Comparison of ENCODE assay signal across 26 cellular contexts in the genomic region with DNA sequence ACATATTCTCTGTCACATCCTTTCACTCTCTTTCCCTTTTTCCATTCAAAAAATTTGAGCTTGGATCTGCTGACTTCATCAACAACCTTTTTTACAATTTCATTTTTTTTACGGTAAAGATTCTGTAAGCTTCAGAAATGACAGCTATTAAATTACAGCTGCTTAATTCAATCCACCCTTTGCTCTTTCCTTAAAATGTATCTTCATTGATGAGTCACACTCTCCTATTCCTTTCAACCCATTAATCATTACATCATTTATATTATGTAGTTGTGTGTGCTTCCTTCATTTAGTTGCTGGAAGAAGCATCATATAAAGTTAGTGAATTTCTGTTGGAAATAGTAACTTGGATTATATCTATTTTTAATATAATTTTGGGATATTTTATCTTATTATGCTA.
DNase-seq lines count a peak whose midpoint lies in the region; ATAC-seq, FAIRE-seq and TF ChIP-seq lines count a peak whose summit lies in the region.
"Had no signal": no experiment of that assay in that cellular context is flagged by ENCODE, and none has a peak within 500 bp of the region (broad histone marks: within the 10 kb centered on the region; RNA-seq: fewer than 3 reads in every experiment).

No MANE protein-coding gene starts in this region.

- TF ChIP-seq CTCF in HEK293 (tag by site-specific recombination; IDR thresholded peaks at IDR 0.05) (no peak), foreskin keratinocyte (conservative IDR thresholded peaks at IDR 0.05) (no peak), kidney (IDR thresholded peaks at IDR 0.05; ENCODE audit: borderline replicate concordance, extremely low read depth, insufficient read depth) (no peak)

- CTCF ChIA-PET in HEK293 (lab: Yijun Ruan, JAX): no interaction called here

- POLR2A ChIA-PET in HEK293 (lab: Yijun Ruan, JAX): no interaction called here

- H3K4me3 ChIP-seq in HEK293 (ENCODE audit: low read depth, low read length) (no peak overlapping the region), kidney (ENCODE audit: low read length in 2 of 2) (no peak overlapping the region)
- H3K4me3 ChIP-seq: GM12878, HAP-1, PC-9 had no signal

- H3K4me1 ChIP-seq in HEK293 (ENCODE audit: control insufficient read depth, insufficient read depth, low read length) (no peaks in the 10 kb centered on the region), foreskin keratinocyte (no peaks in the 10 kb centered on the region), kidney (ENCODE audit: control insufficient read depth in 1 of 2, insufficient read depth in 1 of 2, low read depth in 1 of 2, low read length in 2 of 2) (no peaks in the 10 kb centered on the region)
- H3K4me1 ChIP-seq: HAP-1 had no signal

- DNase-seq in DMS53 (lab: John Stamatoyannopoulos, UW) (peak; percentile 27), DMS53 treated with DMSO at 0.1 percent for 48 hours (lab: John Stamatoyannopoulos, UW; ENCODE audit: unreplicated experiment) (no peak), foreskin keratinocyte (peak in 1 of 2 donors; percentile 41), kidney (no peak), DMS 273 (lab: John Stamatoyannopoulos, UW; ENCODE audit: unreplicated experiment) (no peak), NOMO-1 treated with dmso at 0.1 percent for 144 hours (lab: John Stamatoyannopoulos, UW; ENCODE audit: unreplicated experiment) (no peak)
- DNase-seq: ACHN; GDM1; GOT3; NCI-H1048; NCI-H1417 treated with DMSO at 0.1 percent for 48 hours; NCI-H1694 treated with DMSO at 0.1 percent for 48 hours; NCI-H2081; NCI-H446; NCI-H524 treated with DMSO at 0.1 percent for 48 hours; NCI-H82; NK-92 treated with Interleukin-12 subunit alpha and Interleukin-12 subunit beta, amount 100 ng/mL, for 24 hours; PC-9; RPMI8226; SHP77; SW 1271 had no signal

- FAIRE-seq in kidney (lab: Jason Lieb, UNC): no peak
- FAIRE-seq: GM12878 had no signal

- H3K27ac ChIP-seq in HEK293 (ENCODE audit: extremely low read depth, low read depth, low read length) (no peak overlapping the region), foreskin keratinocyte (no peak overlapping the region), kidney (ENCODE audit: low read depth in 2 of 2, low read length in 2 of 2) (no peak overlapping the region)
- H3K27ac ChIP-seq: 22Rv1, PC-9 had no signal

- ATAC-seq in SK-N-SH treated with all-trans-retinoic acid at 6 μM for 48 hours: peak; percentile 82
- ATAC-seq in foreskin keratinocyte: peak; percentile 77
- ATAC-seq: GM12878 had no signal

- no peak overlapping the region for H3K9ac ChIP-seq in kidney (ENCODE audit: low read length in 2 of 2)

- intact Hi-C loops in kidney (cut with DNase I): no loop called here

- H3K36me3 ChIP-seq in HEK293 (ENCODE audit: control insufficient read depth in 2 of 2, insufficient read depth in 1 of 2, low read length in 2 of 2) (no peaks in the 10 kb centered on the region), kidney (ENCODE audit: control insufficient read depth in 1 of 2, insufficient read depth in 2 of 2, low read length in 2 of 2) (no peaks in the 10 kb centered on the region)
- H3K36me3 ChIP-seq: HAP-1 had no signal

- no peaks in the 10 kb centered on the region for H3K9me3 ChIP-seq in HEK293 (ENCODE audit: control insufficient read depth, insufficient read depth, low read depth, low read length)
- no peaks in the 10 kb centered on the region for H3K9me3 ChIP-seq in kidney (ENCODE audit: control insufficient read depth in 1 of 2, low read length in 2 of 2)
- H3K9me3 ChIP-seq: HAP-1 had no signal

- no peaks in the 10 kb centered on the region for H3K27me3 ChIP-seq in foreskin keratinocyte

TF ChIP-seq in HEK293, 187 proteins besides CTCF, POLR2A, EP300 and RAD21:
- TF ChIP-seq MZF1 (tag by site-specific recombination; IDR thresholded peaks at IDR 0.05; ENCODE audit: borderline replicate concordance): no peak
- TF ChIP-seq ZNF112 (tag by site-specific recombination; IDR thresholded peaks at IDR 0.05): no peak
- no peak for TF ChIP-seq ZNF830 (tag by site-specific recombination; IDR thresholded peaks at IDR 0.05; ENCODE audit: low read depth)
- no peak for TF ChIP-seq SP2 (tag by site-specific recombination; IDR thresholded peaks at IDR 0.05)
- TF ChIP-seq, protein P1, sequence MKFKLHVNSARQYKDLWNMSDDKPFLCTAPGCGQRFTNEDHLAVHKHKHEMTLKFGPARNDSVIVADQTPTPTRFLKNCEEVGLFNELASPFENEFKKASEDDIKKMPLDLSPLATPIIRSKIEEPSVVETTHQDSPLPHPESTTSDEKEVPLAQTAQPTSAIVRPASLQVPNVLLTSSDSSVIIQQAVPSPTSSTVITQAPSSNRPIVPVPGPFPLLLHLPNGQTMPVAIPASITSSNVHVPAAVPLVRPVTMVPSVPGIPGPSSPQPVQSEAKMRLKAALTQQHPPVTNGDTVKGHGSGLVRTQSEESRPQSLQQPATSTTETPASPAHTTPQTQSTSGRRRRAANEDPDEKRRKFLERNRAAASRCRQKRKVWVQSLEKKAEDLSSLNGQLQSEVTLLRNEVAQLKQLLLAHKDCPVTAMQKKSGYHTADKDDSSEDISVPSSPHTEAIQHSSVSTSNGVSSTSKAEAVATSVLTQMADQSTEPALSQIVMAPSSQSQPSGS (tag by site-specific recombination; IDR thresholded peaks at IDR 0.05; ENCODE audit: low read depth): peak; percentile 75; the same call in 1 of the 2 replicates
- no peak for TF ChIP-seq ZNF530 (tag by site-specific recombination; IDR thresholded peaks at IDR 0.05; ENCODE audit: low read depth)
- no peak for TF ChIP-seq ZNF239 (tag by site-specific recombination; IDR thresholded peaks at IDR 0.05)
- no peak for TF ChIP-seq ZNF426 (tag by site-specific recombination; IDR thresholded peaks at IDR 0.05)

TF ChIP-seq in SK-N-SH treated with all-trans-retinoic acid at 6 μM for 48 hours, 23 proteins besides CTCF, POLR2A, EP300 and RAD21:
- TF ChIP-seq ARNTL (CRISPR knock-in tag; IDR thresholded peaks at IDR 0.05; ENCODE audit: borderline replicate concordance, low read depth) (no peak), TOX (CRISPR knock-in tag; IDR thresholded peaks at IDR 0.05; ENCODE audit: borderline replicate concordance) (peak; percentile 62; the same call in 1 of the 2 replicates), GLIS3 (CRISPR knock-in tag; IDR thresholded peaks at IDR 0.05) (no peak), ISL1 (CRISPR knock-in tag; IDR thresholded peaks at IDR 0.05) (peak; percentile 88), ZC3H10 (CRISPR knock-in tag; IDR thresholded peaks at IDR 0.05) (peak; percentile 64; the same call in 1 of the 2 replicates)
- TF ChIP-seq, protein P2, sequence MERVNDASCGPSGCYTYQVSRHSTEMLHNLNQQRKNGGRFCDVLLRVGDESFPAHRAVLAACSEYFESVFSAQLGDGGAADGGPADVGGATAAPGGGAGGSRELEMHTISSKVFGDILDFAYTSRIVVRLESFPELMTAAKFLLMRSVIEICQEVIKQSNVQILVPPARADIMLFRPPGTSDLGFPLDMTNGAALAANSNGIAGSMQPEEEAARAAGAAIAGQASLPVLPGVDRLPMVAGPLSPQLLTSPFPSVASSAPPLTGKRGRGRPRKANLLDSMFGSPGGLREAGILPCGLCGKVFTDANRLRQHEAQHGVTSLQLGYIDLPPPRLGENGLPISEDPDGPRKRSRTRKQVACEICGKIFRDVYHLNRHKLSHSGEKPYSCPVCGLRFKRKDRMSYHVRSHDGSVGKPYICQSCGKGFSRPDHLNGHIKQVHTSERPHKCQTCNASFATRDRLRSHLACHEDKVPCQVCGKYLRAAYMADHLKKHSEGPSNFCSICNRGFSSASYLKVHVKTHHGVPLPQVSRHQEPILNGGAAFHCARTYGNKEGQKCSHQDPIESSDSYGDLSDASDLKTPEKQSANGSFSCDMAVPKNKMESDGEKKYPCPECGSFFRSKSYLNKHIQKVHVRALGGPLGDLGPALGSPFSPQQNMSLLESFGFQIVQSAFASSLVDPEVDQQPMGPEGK (CRISPR knock-in tag; IDR thresholded peaks at IDR 0.05; ENCODE audit: borderline replicate concordance): peak; percentile 35; the same call in 1 of the 2 replicates
- TF ChIP-seq, protein P3, sequence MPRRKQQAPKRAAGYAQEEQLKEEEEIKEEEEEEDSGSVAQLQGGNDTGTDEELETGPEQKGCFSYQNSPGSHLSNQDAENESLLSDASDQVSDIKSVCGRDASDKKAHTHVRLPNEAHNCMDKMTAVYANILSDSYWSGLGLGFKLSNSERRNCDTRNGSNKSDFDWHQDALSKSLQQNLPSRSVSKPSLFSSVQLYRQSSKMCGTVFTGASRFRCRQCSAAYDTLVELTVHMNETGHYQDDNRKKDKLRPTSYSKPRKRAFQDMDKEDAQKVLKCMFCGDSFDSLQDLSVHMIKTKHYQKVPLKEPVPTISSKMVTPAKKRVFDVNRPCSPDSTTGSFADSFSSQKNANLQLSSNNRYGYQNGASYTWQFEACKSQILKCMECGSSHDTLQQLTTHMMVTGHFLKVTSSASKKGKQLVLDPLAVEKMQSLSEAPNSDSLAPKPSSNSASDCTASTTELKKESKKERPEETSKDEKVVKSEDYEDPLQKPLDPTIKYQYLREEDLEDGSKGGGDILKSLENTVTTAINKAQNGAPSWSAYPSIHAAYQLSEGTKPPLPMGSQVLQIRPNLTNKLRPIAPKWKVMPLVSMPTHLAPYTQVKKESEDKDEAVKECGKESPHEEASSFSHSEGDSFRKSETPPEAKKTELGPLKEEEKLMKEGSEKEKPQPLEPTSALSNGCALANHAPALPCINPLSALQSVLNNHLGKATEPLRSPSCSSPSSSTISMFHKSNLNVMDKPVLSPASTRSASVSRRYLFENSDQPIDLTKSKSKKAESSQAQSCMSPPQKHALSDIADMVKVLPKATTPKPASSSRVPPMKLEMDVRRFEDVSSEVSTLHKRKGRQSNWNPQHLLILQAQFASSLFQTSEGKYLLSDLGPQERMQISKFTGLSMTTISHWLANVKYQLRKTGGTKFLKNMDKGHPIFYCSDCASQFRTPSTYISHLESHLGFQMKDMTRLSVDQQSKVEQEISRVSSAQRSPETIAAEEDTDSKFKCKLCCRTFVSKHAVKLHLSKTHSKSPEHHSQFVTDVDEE (CRISPR knock-in tag; IDR thresholded peaks at IDR 0.05): no peak
- TF ChIP-seq, protein P4, sequence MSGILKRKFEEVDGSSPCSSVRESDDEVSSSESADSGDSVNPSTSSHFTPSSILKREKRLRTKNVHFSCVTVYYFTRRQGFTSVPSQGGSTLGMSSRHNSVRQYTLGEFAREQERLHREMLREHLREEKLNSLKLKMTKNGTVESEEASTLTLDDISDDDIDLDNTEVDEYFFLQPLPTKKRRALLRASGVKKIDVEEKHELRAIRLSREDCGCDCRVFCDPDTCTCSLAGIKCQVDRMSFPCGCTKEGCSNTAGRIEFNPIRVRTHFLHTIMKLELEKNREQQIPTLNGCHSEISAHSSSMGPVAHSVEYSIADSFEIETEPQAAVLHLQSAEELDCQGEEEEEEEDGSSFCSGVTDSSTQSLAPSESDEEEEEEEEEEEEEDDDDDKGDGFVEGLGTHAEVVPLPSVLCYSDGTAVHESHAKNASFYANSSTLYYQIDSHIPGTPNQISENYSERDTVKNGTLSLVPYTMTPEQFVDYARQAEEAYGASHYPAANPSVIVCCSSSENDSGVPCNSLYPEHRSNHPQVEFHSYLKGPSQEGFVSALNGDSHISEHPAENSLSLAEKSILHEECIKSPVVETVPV (CRISPR knock-in tag; IDR thresholded peaks at IDR 0.05): no peak
